12 cellular contexts compared by ENCODE assay signal in genomic region chr15:75170711-75171341, GRCh38. TPM values are rescaled to one million over a fixed set of nuclear protein-coding genes. Genes with fewer than 3 reads are reported as not detected.
A peak's percentile ranks its signal among the peaks of the same experiment; 100 is the strongest.
DNase-seq lines count a peak whose midpoint lies in the region; ATAC-seq and TF ChIP-seq lines count a peak whose summit lies in the region.
"Had no signal": no experiment of that assay in that cellular context is flagged by ENCODE, and none has a peak within 500 bp of the region (broad histone marks: within the 10 kb centered on the region; RNA-seq: fewer than 3 reads in every experiment).

No MANE protein-coding gene starts in this region.

- ATAC-seq in left colon (peak; percentile 48), GM21526 (IDR thresholded peaks at IDR 0.05; ENCODE audit: low FRiP score, unreplicated experiment) (no peak)
- ATAC-seq: naive thymus-derived CD8-positive, alpha-beta T cell had no signal

- no peaks in the 10 kb centered on the region for H3K9me3 Mint-ChIP-seq in Calu3 (ENCODE audit: low read depth, unreplicated experiment)
- peaks cover 22% of the 10 kb centered on the region for H3K9me3 Mint-ChIP-seq in activated T-helper 2 cell treated with anti-CD3 and anti-CD28 coated beads, Interferon-gamma antibody, Interleukin-2, Interleukin-4, amounts not matched to agents 10 μg/mL and 5 μg/mL and 100 μg/mL, durations not matched to agents 14 hours and 24 hours and 36 hours
- H3K9me3 Mint-ChIP-seq: naive thymus-derived CD8-positive, alpha-beta T cell had no signal

- no peaks in the 10 kb centered on the region for H3K79me2 ChIP-seq in mesendoderm (ENCODE audit: control insufficient read depth, insufficient read depth, low read length)

- H4K5ac ChIP-seq in mesendoderm (ENCODE audit: low read length) = no peak overlapping the region

- no peak overlapping the region for H2BK120ac ChIP-seq in mesendoderm (ENCODE audit: low read depth, low read length)

- H3K4me1 Mint-ChIP-seq in Calu3 (ENCODE audit: low read depth, unreplicated experiment) = peaks cover 37% of the 10 kb centered on the region
- H3K4me1 Mint-ChIP-seq in activated T-helper 2 cell treated with anti-CD3 and anti-CD28 coated beads, Interferon-gamma antibody, Interleukin-2, Interleukin-4, amounts not matched to agents 10 μg/mL and 5 μg/mL and 100 μg/mL, durations not matched to agents 14 hours and 24 hours and 36 hours (ENCODE audit: low read depth) = peaks cover 61% of the 10 kb centered on the region

- no peaks in the 10 kb centered on the region for H3K27me3 Mint-ChIP-seq in Calu3 (ENCODE audit: unreplicated experiment)
- H3K27me3 Mint-ChIP-seq in activated T-helper 2 cell treated with anti-CD3 and anti-CD28 coated beads, Interferon-gamma antibody, Interleukin-2, Interleukin-4, amounts not matched to agents 10 μg/mL and 5 μg/mL and 100 μg/mL, durations not matched to agents 14 hours and 24 hours and 36 hours (ENCODE audit: low read depth) = no peaks in the 10 kb centered on the region

- no peak for TF ChIP-seq CTCF in Calu3 (IDR thresholded peaks at IDR 0.05; ENCODE audit: unreplicated experiment)

- H3K4ac ChIP-seq in mesendoderm (ENCODE audit: low read depth, low read length) = no peak overlapping the region

- CTCF ChIA-PET in Calu3 (lab: Charles Lee) = interaction anchor here (1.0 to 2.6 kb wide), 6 partner anchors 11 to 127 kb away, joined by 3 to 12 read pairs (median 3); no protein-coding TSS in a partner anchor

- H3K4me3 ChIP-seq in mesendoderm (ENCODE audit: low read length) = no peak overlapping the region

- intact Hi-C loops in Calu3 (cut with micrococcal nuclease; ENCODE audit: unreplicated experiment) = no loop called here
- intact Hi-C loops in activated T-helper 2 cell treated with anti-CD3 and anti-CD28 coated beads, Interferon-gamma antibody, Interleukin-2, Interleukin-4, amounts not matched to agents 10 μg/mL and 5 μg/mL and 100 μg/mL, durations not matched to agents 14 hours and 24 hours and 36 hours (cut with micrococcal nuclease) = loop anchor here (1.0 to 2.0 kb wide), 4 partner anchors 30 to 128 kb away; partner anchors contain the start of gene C15orf39
- intact Hi-C loops in left colon (cut with DNase I, micrococcal nuclease) = no loop called here

- H3K4me2 ChIP-seq in mesendoderm (ENCODE audit: low read length) = no peak overlapping the region

- peak; percentile 53 for DNase-seq in Calu3
- peak; percentile 59 for DNase-seq in LHCN-M2 (ENCODE audit: low read depth)
- no peak for DNase-seq in activated T-helper 2 cell treated with anti-CD3 and anti-CD28 coated beads, Interferon-gamma antibody, Interleukin-2, Interleukin-4, amounts not matched to agents 10 μg/mL and 5 μg/mL and 100 μg/mL, durations not matched to agents 14 hours and 24 hours and 36 hours (ENCODE audit: low spot score)
- DNase-seq in left colon = no peak
- no peak for DNase-seq in NCI-H2107 treated with DMSO at 0.1 percent for 48 hours (lab: John Stamatoyannopoulos, UW; ENCODE audit: unreplicated experiment)
- no peak for DNase-seq in DMS153 (lab: John Stamatoyannopoulos, UW)
- no peak for DNase-seq in mesendoderm
- DNase-seq: naive thymus-derived CD8-positive, alpha-beta T cell; NCI-H748 treated with DMSO at 0.1 percent for 48 hours; SW 1271 had no signal

- H3K36me3 ChIP-seq in mesendoderm (ENCODE audit: control insufficient read depth, insufficient read depth, low read length) = no peaks in the 10 kb centered on the region

- H3K27me3 ChIP-seq in mesendoderm (ENCODE audit: insufficient read depth, low read length, poor library complexity) = no peaks in the 10 kb centered on the region

- H3K4me1 ChIP-seq in mesendoderm (ENCODE audit: control insufficient read depth, low read depth, low read length) = no peaks in the 10 kb centered on the region

- H2BK5ac ChIP-seq in mesendoderm (ENCODE audit: low read length) = no peak overlapping the region

- no peak overlapping the region for H2AK5ac ChIP-seq in mesendoderm (ENCODE audit: low read length)

- H3K56ac ChIP-seq in mesendoderm (ENCODE audit: low read length) = no peak overlapping the region

- no CpG with 5 or more reads among the region's 6 CpGs for WGBS in mesendoderm (ENCODE audit: extremely low coverage, insufficient coverage, low lambda C conversion rate)

- peak overlapping the region; percentile 74 for H3K27ac Mint-ChIP-seq in Calu3 (ENCODE audit: unreplicated experiment)
- H3K27ac Mint-ChIP-seq in activated T-helper 2 cell treated with anti-CD3 and anti-CD28 coated beads, Interferon-gamma antibody, Interleukin-2, Interleukin-4, amounts not matched to agents 10 μg/mL and 5 μg/mL and 100 μg/mL, durations not matched to agents 14 hours and 24 hours and 36 hours = peak overlapping the region; percentile 72
- H3K27ac Mint-ChIP-seq: brain; naive thymus-derived CD8-positive, alpha-beta T cell had no signal

- no peak overlapping the region for H3K27ac ChIP-seq in mesendoderm (ENCODE audit: low read depth, low read length)

- H3K4me3 Mint-ChIP-seq in Calu3 (ENCODE audit: low read depth, unreplicated experiment) = no peak overlapping the region
- H3K4me3 Mint-ChIP-seq in activated T-helper 2 cell treated with anti-CD3 and anti-CD28 coated beads, Interferon-gamma antibody, Interleukin-2, Interleukin-4, amounts not matched to agents 10 μg/mL and 5 μg/mL and 100 μg/mL, durations not matched to agents 14 hours and 24 hours and 36 hours (ENCODE audit: low read depth) = peak overlapping the region; percentile 1
- H3K4me3 Mint-ChIP-seq: brain; naive thymus-derived CD8-positive, alpha-beta T cell had no signal

- H2BK15ac ChIP-seq in mesendoderm (replicated peaks; ENCODE audit: low read depth) = no peak overlapping the region

- H3K18ac ChIP-seq in mesendoderm (ENCODE audit: low read length) = no peak overlapping the region

- H3K23ac ChIP-seq in mesendoderm (ENCODE audit: low read length) = no peak overlapping the region

- no peaks in the 10 kb centered on the region for H3K79me1 ChIP-seq in mesendoderm (ENCODE audit: low read length)

- BruUV-seq in Calu3 (replicated peaks; lab: Mats Ljungman, UMichigan) = no TSS peak

- H3K36me3 Mint-ChIP-seq in Calu3 (ENCODE audit: insufficient read depth, unreplicated experiment) = no peaks in the 10 kb centered on the region
- H3K36me3 Mint-ChIP-seq in activated T-helper 2 cell treated with anti-CD3 and anti-CD28 coated beads, Interferon-gamma antibody, Interleukin-2, Interleukin-4, amounts not matched to agents 10 μg/mL and 5 μg/mL and 100 μg/mL, durations not matched to agents 14 hours and 24 hours and 36 hours (ENCODE audit: low read depth) = peaks cover 24% of the 10 kb centered on the region
- H3K36me3 Mint-ChIP-seq: brain; naive thymus-derived CD8-positive, alpha-beta T cell had no signal

- H3K9ac ChIP-seq in mesendoderm (ENCODE audit: low read length) = no peak overlapping the region

- H4K8ac ChIP-seq in mesendoderm (ENCODE audit: low read depth, low read length) = no peak overlapping the region

RNA-seq across cellular contexts. Expression of gene C15orf39, which starts 30.9 kb away (rescaled TPM):
- total RNA-seq in Calu3 (2022) = 77.2 and 86.5 TPM in 2 replicates
- 3.1 and 3.3 TPM in 2 replicates for total RNA-seq in LHCN-M2 (2014; rRNA removed)
- 3.0 TPM for polyA plus RNA-seq in LHCN-M2 (2012)
- 62.4 and 63.5 TPM in 2 replicates for total RNA-seq in activated T-helper 2 cell treated with anti-CD3 and anti-CD28 coated beads, Interferon-gamma antibody, Interleukin-2, Interleukin-4, amounts not matched to agents 10 μg/mL and 5 μg/mL and 100 μg/mL, durations not matched to agents 14 hours and 24 hours and 36 hours
- total RNA-seq in left colon = 10 to 100 TPM; 23.1 to 26.9 TPM
- polyA plus RNA-seq in mesendoderm (2013, experiment 1 of 2) = 8.7 TPM
- polyA plus RNA-seq in mesendoderm (2013, experiment 2 of 2) = 9.6 TPM

Comparison
In these comparisons a context has a peak if more than half of its experiments do, and no peak if none do; other contexts are left out.
1. DNase-seq: peak in Calu3 (single experiment) and LHCN-M2 (single experiment); none in activated T-helper 2 cell treated with anti-CD3 and anti-CD28 coated beads, Interferon-gamma antibody, Interleukin-2, Interleukin-4, amounts not matched to agents 10 μg/mL and 5 μg/mL and 100 μg/mL, durations not matched to agents 14 hours and 24 hours and 36 hours (single experiment), left colon (0 of 2), NCI-H2107 treated with DMSO at 0.1 percent for 48 hours (single experiment), DMS153 (single experiment) and mesendoderm (single experiment).